1 cellular context compared by ENCODE assay signal in the genomic region with DNA sequence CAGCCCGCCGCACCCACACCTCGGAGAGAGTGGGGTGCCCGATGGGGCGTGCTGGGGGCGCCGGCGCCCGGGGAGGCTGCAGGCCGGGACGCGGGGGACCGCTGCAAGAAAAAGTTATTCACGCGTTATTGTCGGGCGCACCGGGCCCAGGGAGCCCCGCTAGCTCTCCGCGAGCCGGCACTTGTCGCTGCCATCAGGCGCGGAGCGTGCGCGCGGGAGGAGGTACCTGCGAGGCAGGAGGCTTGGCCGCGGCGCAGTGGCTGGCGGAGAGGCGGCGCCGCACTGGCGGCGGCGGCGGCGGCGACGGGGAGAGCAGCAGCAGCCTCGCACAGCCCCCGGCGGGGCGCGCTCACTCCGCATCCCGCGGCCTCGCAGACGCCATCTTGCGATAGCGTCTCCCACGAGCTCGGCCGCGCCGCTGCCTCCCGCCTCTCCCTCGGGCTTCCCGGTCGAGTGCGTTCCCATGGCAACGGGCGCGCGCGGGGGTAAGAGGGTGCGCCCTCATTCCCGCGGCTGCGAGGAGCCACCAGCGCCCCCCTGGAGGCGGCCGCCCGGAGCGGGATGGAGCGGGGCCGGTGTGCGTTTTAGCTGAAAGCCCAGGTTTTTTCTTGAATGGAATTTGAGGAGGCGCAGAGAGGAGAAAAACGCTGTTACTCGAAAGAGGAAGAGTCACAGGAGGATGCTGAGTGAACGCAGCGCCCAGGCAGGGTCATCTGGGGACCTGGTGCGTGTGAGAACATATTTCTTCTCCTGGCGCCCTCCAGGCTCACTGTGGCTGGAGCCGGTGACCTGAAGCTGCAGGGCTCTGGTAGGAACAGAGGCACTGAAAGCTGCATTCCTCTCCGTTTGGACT.
TF ChIP-seq lines count a peak whose summit lies in the region.

A gene with protein sequence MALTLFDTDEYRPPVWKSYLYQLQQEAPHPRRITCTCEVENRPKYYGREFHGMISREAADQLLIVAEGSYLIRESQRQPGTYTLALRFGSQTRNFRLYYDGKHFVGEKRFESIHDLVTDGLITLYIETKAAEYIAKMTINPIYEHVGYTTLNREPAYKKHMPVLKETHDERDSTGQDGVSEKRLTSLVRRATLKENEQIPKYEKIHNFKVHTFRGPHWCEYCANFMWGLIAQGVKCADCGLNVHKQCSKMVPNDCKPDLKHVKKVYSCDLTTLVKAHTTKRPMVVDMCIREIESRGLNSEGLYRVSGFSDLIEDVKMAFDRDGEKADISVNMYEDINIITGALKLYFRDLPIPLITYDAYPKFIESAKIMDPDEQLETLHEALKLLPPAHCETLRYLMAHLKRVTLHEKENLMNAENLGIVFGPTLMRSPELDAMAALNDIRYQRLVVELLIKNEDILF (minus strand): TSS at position 402 of the 853 bp plus-strand sequence. CDS start 469 bp downstream, outside the sequence.

TF ChIP-seq in HEK293, 187 proteins besides CTCF, POLR2A, EP300 and RAD21 (continued from another document):
- TF ChIP-seq ZNF776 (tag by site-specific recombination; IDR thresholded peaks at IDR 0.05; ENCODE audit: borderline replicate concordance): no peak
- no peak for TF ChIP-seq SETDB1 (IDR thresholded peaks at IDR 0.05; ENCODE audit: insufficient read length, low read length)
- TF ChIP-seq ZNF501 (tag by site-specific recombination; IDR thresholded peaks at IDR 0.05): no peak
- TF ChIP-seq, protein P1, sequence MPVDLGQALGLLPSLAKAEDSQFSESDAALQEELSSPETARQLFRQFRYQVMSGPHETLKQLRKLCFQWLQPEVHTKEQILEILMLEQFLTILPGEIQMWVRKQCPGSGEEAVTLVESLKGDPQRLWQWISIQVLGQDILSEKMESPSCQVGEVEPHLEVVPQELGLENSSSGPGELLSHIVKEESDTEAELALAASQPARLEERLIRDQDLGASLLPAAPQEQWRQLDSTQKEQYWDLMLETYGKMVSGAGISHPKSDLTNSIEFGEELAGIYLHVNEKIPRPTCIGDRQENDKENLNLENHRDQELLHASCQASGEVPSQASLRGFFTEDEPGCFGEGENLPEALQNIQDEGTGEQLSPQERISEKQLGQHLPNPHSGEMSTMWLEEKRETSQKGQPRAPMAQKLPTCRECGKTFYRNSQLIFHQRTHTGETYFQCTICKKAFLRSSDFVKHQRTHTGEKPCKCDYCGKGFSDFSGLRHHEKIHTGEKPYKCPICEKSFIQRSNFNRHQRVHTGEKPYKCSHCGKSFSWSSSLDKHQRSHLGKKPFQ (tag by site-specific recombination; IDR thresholded peaks at IDR 0.05): no peak
- TF ChIP-seq, protein P2, sequence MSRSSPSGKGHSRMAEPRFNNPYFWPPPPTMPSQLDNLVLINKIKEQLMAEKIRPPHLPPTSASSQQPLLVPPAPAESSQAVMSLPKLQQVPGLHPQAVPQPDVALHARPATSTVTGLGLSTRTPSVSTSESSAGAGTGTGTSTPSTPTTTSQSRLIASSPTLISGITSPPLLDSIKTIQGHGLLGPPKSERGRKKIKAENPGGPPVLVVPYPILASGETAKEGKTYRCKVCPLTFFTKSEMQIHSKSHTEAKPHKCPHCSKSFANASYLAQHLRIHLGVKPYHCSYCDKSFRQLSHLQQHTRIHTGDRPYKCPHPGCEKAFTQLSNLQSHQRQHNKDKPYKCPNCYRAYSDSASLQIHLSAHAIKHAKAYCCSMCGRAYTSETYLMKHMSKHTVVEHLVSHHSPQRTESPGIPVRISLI (tag by site-specific recombination; IDR thresholded peaks at IDR 0.05): no peak
- TF ChIP-seq ZBTB8A (tag by site-specific recombination; IDR thresholded peaks at IDR 0.05): peak; percentile 88
- no peak for TF ChIP-seq YY2 (tag by site-specific recombination; IDR thresholded peaks at IDR 0.05)
- no peak for TF ChIP-seq ZNF239 (tag by site-specific recombination; IDR thresholded peaks at IDR 0.05)
- no peak for TF ChIP-seq ZNF670 (tag by site-specific recombination; IDR thresholded peaks at IDR 0.05; ENCODE audit: low read depth)
- TF ChIP-seq BCL11B (tag by site-specific recombination; IDR thresholded peaks at IDR 0.05; ENCODE audit: low read depth): no peak
- no peak for TF ChIP-seq GFI1B (tag by site-specific recombination; IDR thresholded peaks at IDR 0.05)
- no peak for TF ChIP-seq ZNF138 (tag by site-specific recombination; IDR thresholded peaks at IDR 0.05; ENCODE audit: borderline replicate concordance)
- TF ChIP-seq, protein P3, sequence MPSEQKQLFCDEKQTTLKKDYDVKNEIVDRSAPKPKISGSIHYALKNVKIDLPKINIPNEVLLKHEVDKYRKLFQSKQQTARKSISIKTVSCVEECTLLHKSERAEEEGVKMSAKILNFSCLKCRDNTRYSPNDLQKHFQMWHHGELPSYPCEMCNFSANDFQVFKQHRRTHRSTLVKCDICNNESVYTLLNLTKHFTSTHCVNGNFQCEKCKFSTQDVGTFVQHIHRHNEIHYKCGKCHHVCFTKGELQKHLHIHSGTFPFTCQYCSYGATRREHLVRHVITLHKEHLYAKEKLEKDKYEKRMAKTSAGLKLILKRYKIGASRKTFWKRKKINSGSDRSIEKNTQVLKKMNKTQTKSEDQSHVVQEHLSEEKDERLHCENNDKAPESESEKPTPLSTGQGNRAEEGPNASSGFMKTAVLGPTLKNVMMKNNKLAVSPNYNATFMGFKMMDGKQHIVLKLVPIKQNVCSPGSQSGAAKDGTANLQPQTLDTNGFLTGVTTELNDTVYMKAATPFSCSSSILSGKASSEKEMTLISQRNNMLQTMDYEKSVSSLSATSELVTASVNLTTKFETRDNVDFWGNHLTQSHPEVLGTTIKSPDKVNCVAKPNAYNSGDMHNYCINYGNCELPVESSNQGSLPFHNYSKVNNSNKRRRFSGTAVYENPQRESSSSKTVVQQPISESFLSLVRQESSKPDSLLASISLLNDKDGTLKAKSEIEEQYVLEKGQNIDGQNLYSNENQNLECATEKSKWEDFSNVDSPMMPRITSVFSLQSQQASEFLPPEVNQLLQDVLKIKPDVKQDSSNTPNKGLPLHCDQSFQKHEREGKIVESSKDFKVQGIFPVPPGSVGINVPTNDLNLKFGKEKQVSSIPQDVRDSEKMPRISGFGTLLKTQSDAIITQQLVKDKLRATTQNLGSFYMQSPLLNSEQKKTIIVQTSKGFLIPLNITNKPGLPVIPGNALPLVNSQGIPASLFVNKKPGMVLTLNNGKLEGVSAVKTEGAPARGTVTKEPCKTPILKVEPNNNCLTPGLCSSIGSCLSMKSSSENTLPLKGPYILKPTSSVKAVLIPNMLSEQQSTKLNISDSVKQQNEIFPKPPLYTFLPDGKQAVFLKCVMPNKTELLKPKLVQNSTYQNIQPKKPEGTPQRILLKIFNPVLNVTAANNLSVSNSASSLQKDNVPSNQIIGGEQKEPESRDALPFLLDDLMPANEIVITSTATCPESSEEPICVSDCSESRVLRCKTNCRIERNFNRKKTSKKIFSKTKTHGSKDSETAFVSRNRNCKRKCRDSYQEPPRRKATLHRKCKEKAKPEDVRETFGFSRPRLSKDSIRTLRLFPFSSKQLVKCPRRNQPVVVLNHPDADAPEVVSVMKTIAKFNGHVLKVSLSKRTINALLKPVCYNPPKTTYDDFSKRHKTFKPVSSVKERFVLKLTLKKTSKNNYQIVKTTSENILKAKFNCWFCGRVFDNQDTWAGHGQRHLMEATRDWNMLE (tag by site-specific recombination; conservative IDR thresholded peaks at IDR 0.05; ENCODE audit: low read depth): no peak
- TF ChIP-seq SP7 (tag by site-specific recombination; IDR thresholded peaks at IDR 0.05): 0 out of 2 replicates have a peak, but pooled peaks have one; percentile 31
- no peak for TF ChIP-seq ZNF169 (tag by site-specific recombination; IDR thresholded peaks at IDR 0.05)
- TF ChIP-seq ZBTB17 (tag by site-specific recombination; IDR thresholded peaks at IDR 0.05): peak; percentile 68
- TF ChIP-seq, protein P4, sequence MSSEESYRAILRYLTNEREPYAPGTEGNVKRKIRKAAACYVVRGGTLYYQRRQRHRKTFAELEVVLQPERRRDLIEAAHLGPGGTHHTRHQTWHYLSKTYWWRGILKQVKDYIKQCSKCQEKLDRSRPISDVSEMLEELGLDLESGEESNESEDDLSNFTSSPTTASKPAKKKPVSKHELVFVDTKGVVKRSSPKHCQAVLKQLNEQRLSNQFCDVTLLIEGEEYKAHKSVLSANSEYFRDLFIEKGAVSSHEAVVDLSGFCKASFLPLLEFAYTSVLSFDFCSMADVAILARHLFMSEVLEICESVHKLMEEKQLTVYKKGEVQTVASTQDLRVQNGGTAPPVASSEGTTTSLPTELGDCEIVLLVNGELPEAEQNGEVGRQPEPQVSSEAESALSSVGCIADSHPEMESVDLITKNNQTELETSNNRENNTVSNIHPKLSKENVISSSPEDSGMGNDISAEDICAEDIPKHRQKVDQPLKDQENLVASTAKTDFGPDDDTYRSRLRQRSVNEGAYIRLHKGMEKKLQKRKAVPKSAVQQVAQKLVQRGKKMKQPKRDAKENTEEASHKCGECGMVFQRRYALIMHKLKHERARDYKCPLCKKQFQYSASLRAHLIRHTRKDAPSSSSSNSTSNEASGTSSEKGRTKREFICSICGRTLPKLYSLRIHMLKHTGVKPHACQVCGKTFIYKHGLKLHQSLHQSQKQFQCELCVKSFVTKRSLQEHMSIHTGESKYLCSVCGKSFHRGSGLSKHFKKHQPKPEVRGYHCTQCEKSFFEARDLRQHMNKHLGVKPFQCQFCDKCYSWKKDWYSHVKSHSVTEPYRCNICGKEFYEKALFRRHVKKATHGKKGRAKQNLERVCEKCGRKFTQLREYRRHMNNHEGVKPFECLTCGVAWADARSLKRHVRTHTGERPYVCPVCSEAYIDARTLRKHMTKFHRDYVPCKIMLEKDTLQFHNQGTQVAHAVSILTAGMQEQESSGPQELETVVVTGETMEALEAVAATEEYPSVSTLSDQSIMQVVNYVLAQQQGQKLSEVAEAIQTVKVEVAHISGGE (tag by site-specific recombination; conservative IDR thresholded peaks at IDR 0.05; ENCODE audit: low read depth): no peak
- peak; percentile 8 for TF ChIP-seq ZSCAN30 (tag by site-specific recombination; IDR thresholded peaks at IDR 0.05)
- peak; percentile 3; the same call in 1 of the 2 replicates for TF ChIP-seq KLF9 (tag by site-specific recombination; IDR thresholded peaks at IDR 0.05; ENCODE audit: low read depth)
- TF ChIP-seq YY1 (tag by site-specific recombination; IDR thresholded peaks at IDR 0.05): peak; percentile 74; the same call in 1 of the 2 replicates
- TF ChIP-seq ZNF354C (tag by site-specific recombination; IDR thresholded peaks at IDR 0.05; ENCODE audit: borderline replicate concordance, low read depth): no peak
- TF ChIP-seq ZNF133 (tag by site-specific recombination; IDR thresholded peaks at IDR 0.05): no peak
- TF ChIP-seq GLIS2 (tag by site-specific recombination; IDR thresholded peaks at IDR 0.05): peak; percentile 87
- no peak for TF ChIP-seq ZNF514 (tag by site-specific recombination; IDR thresholded peaks at IDR 0.05)
- peak; percentile 91 for TF ChIP-seq GLIS1 (tag by site-specific recombination; IDR thresholded peaks at IDR 0.05)
- no peak for TF ChIP-seq WT1 (tag by site-specific recombination; IDR thresholded peaks at IDR 0.05)
- peak; percentile 47; the same call in 1 of the 2 replicates for TF ChIP-seq ZBTB20 (tag by site-specific recombination; IDR thresholded peaks at IDR 0.05)
- TF ChIP-seq ZNF629 (tag by site-specific recombination; IDR thresholded peaks at IDR 0.05): no peak
- TF ChIP-seq ZFP41 (tag by site-specific recombination; IDR thresholded peaks at IDR 0.05; ENCODE audit: borderline replicate concordance): no peak
- TF ChIP-seq ZNF623 (tag by site-specific recombination; IDR thresholded peaks at IDR 0.05): no peak
- TF ChIP-seq, protein P5, sequence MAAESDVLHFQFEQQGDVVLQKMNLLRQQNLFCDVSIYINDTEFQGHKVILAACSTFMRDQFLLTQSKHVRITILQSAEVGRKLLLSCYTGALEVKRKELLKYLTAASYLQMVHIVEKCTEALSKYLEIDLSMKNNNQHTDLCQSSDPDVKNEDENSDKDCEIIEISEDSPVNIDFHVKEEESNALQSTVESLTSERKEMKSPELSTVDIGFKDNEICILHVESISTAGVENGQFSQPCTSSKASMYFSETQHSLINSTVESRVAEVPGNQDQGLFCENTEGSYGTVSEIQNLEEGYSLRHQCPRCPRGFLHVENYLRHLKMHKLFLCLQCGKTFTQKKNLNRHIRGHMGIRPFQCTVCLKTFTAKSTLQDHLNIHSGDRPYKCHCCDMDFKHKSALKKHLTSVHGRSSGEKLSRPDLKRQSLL (tag by site-specific recombination; IDR thresholded peaks at IDR 0.05): no peak
- TF ChIP-seq, protein P6, sequence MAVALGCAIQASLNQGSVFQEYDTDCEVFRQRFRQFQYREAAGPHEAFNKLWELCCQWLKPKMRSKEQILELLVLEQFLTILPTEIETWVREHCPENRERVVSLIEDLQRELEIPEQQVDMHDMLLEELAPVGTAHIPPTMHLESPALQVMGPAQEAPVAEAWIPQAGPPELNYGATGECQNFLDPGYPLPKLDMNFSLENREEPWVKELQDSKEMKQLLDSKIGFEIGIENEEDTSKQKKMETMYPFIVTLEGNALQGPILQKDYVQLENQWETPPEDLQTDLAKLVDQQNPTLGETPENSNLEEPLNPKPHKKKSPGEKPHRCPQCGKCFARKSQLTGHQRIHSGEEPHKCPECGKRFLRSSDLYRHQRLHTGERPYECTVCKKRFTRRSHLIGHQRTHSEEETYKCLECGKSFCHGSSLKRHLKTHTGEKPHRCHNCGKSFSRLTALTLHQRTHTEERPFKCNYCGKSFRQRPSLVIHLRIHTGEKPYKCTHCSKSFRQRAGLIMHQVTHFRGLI (tag by site-specific recombination; IDR thresholded peaks at IDR 0.05): no peak
- TF ChIP-seq ZIC2 (tag by site-specific recombination; IDR thresholded peaks at IDR 0.05): peak; percentile 68
- TF ChIP-seq ZNF214 (tag by site-specific recombination; IDR thresholded peaks at IDR 0.05; ENCODE audit: borderline replicate concordance): no peak
- TF ChIP-seq ZXDB (tag by site-specific recombination; IDR thresholded peaks at IDR 0.05): 0 out of 2 replicates have a peak, but pooled peaks have one; percentile 18
- TF ChIP-seq, protein P7, sequence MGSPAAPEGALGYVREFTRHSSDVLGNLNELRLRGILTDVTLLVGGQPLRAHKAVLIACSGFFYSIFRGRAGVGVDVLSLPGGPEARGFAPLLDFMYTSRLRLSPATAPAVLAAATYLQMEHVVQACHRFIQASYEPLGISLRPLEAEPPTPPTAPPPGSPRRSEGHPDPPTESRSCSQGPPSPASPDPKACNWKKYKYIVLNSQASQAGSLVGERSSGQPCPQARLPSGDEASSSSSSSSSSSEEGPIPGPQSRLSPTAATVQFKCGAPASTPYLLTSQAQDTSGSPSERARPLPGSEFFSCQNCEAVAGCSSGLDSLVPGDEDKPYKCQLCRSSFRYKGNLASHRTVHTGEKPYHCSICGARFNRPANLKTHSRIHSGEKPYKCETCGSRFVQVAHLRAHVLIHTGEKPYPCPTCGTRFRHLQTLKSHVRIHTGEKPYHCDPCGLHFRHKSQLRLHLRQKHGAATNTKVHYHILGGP (tag by site-specific recombination; IDR thresholded peaks at IDR 0.05): 0 out of 2 replicates have a peak, but pooled peaks have one; percentile 7
